Comparison of ENCODE assay signal across 21 cellular contexts in genomic region chr17:47846741-47847340, GRCh38. TPM values are rescaled to one million over a fixed set of nuclear protein-coding genes. Genes with fewer than 3 reads are reported as not detected.
DNase-seq lines count a peak whose midpoint lies in the region; ATAC-seq and TF ChIP-seq lines count a peak whose summit lies in the region.
"Had no signal": no experiment of that assay in that cellular context is flagged by ENCODE, and none has a peak within 500 bp of the region (broad histone marks: within the 10 kb centered on the region; RNA-seq: fewer than 3 reads in every experiment).

No MANE protein-coding gene starts in this region.

- no peak overlapping the region for H2AK5ac ChIP-seq in mesendoderm (ENCODE audit: low read length)

- no peaks in the 10 kb centered on the region for H3K36me3 ChIP-seq in breast epithelium
- no peaks in the 10 kb centered on the region for H3K36me3 ChIP-seq in mesendoderm (ENCODE audit: control insufficient read depth, insufficient read depth, low read length)

- intact Hi-C loops in breast epithelium (cut with DNase I; ENCODE audit: low total_unique reads) (no loop called here), MCF 10A (cut with micrococcal nuclease) (no loop called here)
- intact Hi-C loops in activated T-helper 2 cell treated with anti-CD3 and anti-CD28 coated beads, Interferon-gamma antibody, Interleukin-2, Interleukin-4, amounts not matched to agents 10 μg/mL and 5 μg/mL and 100 μg/mL, durations not matched to agents 14 hours and 24 hours and 36 hours (cut with micrococcal nuclease), result no loop called here

- H3K79me1 ChIP-seq in mesendoderm (ENCODE audit: low read length), result peaks cover 6% of the 10 kb centered on the region

- peak overlapping the region in 2 of 3 donors; percentile 4 to 25 for H3K4me3 ChIP-seq in breast epithelium
- H3K4me3 ChIP-seq in mesendoderm (ENCODE audit: low read length), result no peak overlapping the region
- H3K4me3 ChIP-seq: upper lobe of left lung had no signal

- WGBS in mesendoderm (ENCODE audit: extremely low coverage, insufficient coverage, low lambda C conversion rate), result no CpG with 5 or more reads among the region's 31 CpGs

- H3K27me3 Mint-ChIP-seq in MCF 10A (ENCODE audit: insufficient read depth, unreplicated experiment), result peaks cover under 1% of the 10 kb centered on the region
- H3K27me3 Mint-ChIP-seq in chondrocyte (ENCODE audit: low read depth), result peaks cover 31% of the 10 kb centered on the region
- peaks cover 66% of the 10 kb centered on the region for H3K27me3 Mint-ChIP-seq in activated T-helper 2 cell treated with anti-CD3 and anti-CD28 coated beads, Interferon-gamma antibody, Interleukin-2, Interleukin-4, amounts not matched to agents 10 μg/mL and 5 μg/mL and 100 μg/mL, durations not matched to agents 14 hours and 24 hours and 36 hours (ENCODE audit: low read depth)

- no peaks in the 10 kb centered on the region for H3K9me3 ChIP-seq in breast epithelium
- H3K9me3 ChIP-seq: upper lobe of left lung had no signal

- H3K4me1 ChIP-seq in breast epithelium, result peaks cover 3 to 15% of the 10 kb centered on the region in 2 donors
- peaks cover 14% of the 10 kb centered on the region for H3K4me1 ChIP-seq in mesendoderm (ENCODE audit: control insufficient read depth, low read depth, low read length)

- no peak overlapping the region for H4K8ac ChIP-seq in mesendoderm (ENCODE audit: low read depth, low read length)

- H3K9ac ChIP-seq in mesendoderm (ENCODE audit: low read length), result peak overlapping the region; percentile 60

- H4K5ac ChIP-seq in mesendoderm (ENCODE audit: low read length), result no peak overlapping the region

- no peak overlapping the region for H2BK120ac ChIP-seq in mesendoderm (ENCODE audit: low read depth, low read length)

- no peak overlapping the region for H3K4me3 Mint-ChIP-seq in MCF 10A (ENCODE audit: unreplicated experiment)
- H3K4me3 Mint-ChIP-seq in chondrocyte (ENCODE audit: unreplicated experiment), result no peak overlapping the region
- H3K4me3 Mint-ChIP-seq in activated T-helper 2 cell treated with anti-CD3 and anti-CD28 coated beads, Interferon-gamma antibody, Interleukin-2, Interleukin-4, amounts not matched to agents 10 μg/mL and 5 μg/mL and 100 μg/mL, durations not matched to agents 14 hours and 24 hours and 36 hours (ENCODE audit: low read depth), result no peak overlapping the region
- H3K4me3 Mint-ChIP-seq: activated naive CD8-positive, alpha-beta T cell treated with anti-CD3 and anti-CD28 coated beads, Interleukin-2, amount 50 U/mL, for 24 hours; activated T-helper 1 cell treated with anti-CD3 and anti-CD28 coated beads, Interleukin-12 subunit alpha, Interleukin-12 subunit beta, Interleukin-2, Interleukin-4 antibody, amounts not matched to agents 30 ng/mL and 10 ng/mL and 1 ng/mL, durations not matched to agents 14 hours and 24 hours and 36 hours had no signal

- H3K56ac ChIP-seq in mesendoderm (ENCODE audit: low read length), result peak overlapping the region; percentile 52

- no peak overlapping the region for H3K27ac ChIP-seq in breast epithelium
- H3K27ac ChIP-seq in mesendoderm (ENCODE audit: low read depth, low read length), result no peak overlapping the region

- H2BK5ac ChIP-seq in mesendoderm (ENCODE audit: low read length), result no peak overlapping the region

- ATAC-seq in HG03159 (IDR thresholded peaks at IDR 0.05; ENCODE audit: unreplicated experiment), result no peak
- ATAC-seq: right cardiac atrium had no signal

- no TSS peak for BruUV-seq in MCF 10A (replicated peaks; lab: Mats Ljungman, UMichigan)

- H3K36me3 Mint-ChIP-seq in MCF 10A (ENCODE audit: insufficient read depth, unreplicated experiment), result no peaks in the 10 kb centered on the region
- H3K36me3 Mint-ChIP-seq in chondrocyte (ENCODE audit: low read depth), result no peaks in the 10 kb centered on the region
- no peaks in the 10 kb centered on the region for H3K36me3 Mint-ChIP-seq in activated T-helper 2 cell treated with anti-CD3 and anti-CD28 coated beads, Interferon-gamma antibody, Interleukin-2, Interleukin-4, amounts not matched to agents 10 μg/mL and 5 μg/mL and 100 μg/mL, durations not matched to agents 14 hours and 24 hours and 36 hours (ENCODE audit: low read depth)

- no peak overlapping the region for H3K27ac Mint-ChIP-seq in MCF 10A (ENCODE audit: low read depth, unreplicated experiment)
- no peak overlapping the region for H3K27ac Mint-ChIP-seq in chondrocyte (ENCODE audit: unreplicated experiment)
- H3K27ac Mint-ChIP-seq in activated T-helper 2 cell treated with anti-CD3 and anti-CD28 coated beads, Interferon-gamma antibody, Interleukin-2, Interleukin-4, amounts not matched to agents 10 μg/mL and 5 μg/mL and 100 μg/mL, durations not matched to agents 14 hours and 24 hours and 36 hours, result no peak overlapping the region
- H3K27ac Mint-ChIP-seq: activated naive CD8-positive, alpha-beta T cell treated with anti-CD3 and anti-CD28 coated beads, Interleukin-2, amount 50 U/mL, for 24 hours; activated T-helper 1 cell treated with anti-CD3 and anti-CD28 coated beads, Interleukin-12 subunit alpha, Interleukin-12 subunit beta, Interleukin-2, Interleukin-4 antibody, amounts not matched to agents 30 ng/mL and 10 ng/mL and 1 ng/mL, durations not matched to agents 14 hours and 24 hours and 36 hours had no signal

- H3K18ac ChIP-seq in mesendoderm (ENCODE audit: low read length), result peak overlapping the region; percentile 62

- TF ChIP-seq POLR2A in breast epithelium (IDR thresholded peaks at IDR 0.05), result no peak

- no peak overlapping the region for H3K23ac ChIP-seq in mesendoderm (ENCODE audit: low read length)

- H3K27me3 ChIP-seq in breast epithelium, result peaks cover 0 to 16% of the 10 kb centered on the region in 2 donors
- no peaks in the 10 kb centered on the region for H3K27me3 ChIP-seq in mesendoderm (ENCODE audit: insufficient read depth, low read length, poor library complexity)

- TF ChIP-seq CTCF in breast epithelium (IDR thresholded peaks at IDR 0.05) (no peak), MCF 10A (IDR thresholded peaks at IDR 0.05; ENCODE audit: unreplicated experiment) (no peak), chondrocyte (IDR thresholded peaks at IDR 0.05) (no peak)

- peak overlapping the region; percentile 15 for H3K4me2 ChIP-seq in mesendoderm (ENCODE audit: low read length)

- no peak for DNase-seq in breast epithelium (ENCODE audit: low spot score in 2 of 2)
- no peak for DNase-seq in MCF 10A (ENCODE audit: unreplicated experiment)
- DNase-seq in chondrocyte (ENCODE audit: low spot score), result peak; percentile 89
- DNase-seq in mesendoderm, result no peak
- no peak for DNase-seq in stimulated activated CD4-positive, alpha-beta T cell treated with anti-CD3 and anti-CD28 coated beads, Interleukin-4, amount 100 ng/mL, for 4 hours
- no peak for DNase-seq in hypothalamus (lab: John Stamatoyannopoulos, UW)
- no peak for DNase-seq in activated T-helper 2 cell treated with anti-CD3 and anti-CD28 coated beads, Interferon-gamma antibody, Interleukin-2, Interleukin-4, amounts not matched to agents 10 μg/mL and 5 μg/mL and 100 μg/mL, durations not matched to agents 14 hours and 24 hours and 36 hours (ENCODE audit: low spot score)
- DNase-seq: ACHN; activated CD4-positive, CD25-positive, alpha-beta regulatory T cell treated with anti-CD3 and anti-CD28 coated beads, Interleukin-2, amount 50 U/mL, for 72 hours; DND-41; effector CD8-positive, alpha-beta T cell; midbrain; NCI-H1930; NCI-H510A treated with DMSO at 0.1 percent for 48 hours; SIG-M5 had no signal

- H3K79me2 ChIP-seq in mesendoderm (ENCODE audit: control insufficient read depth, insufficient read depth, low read length), result peaks cover 11% of the 10 kb centered on the region

- POLR2A ChIA-PET in MCF 10A (lab: Yijun Ruan, JAX), result interaction anchor here (0.7 to 8.0 kb wide), 3 partner anchors 45 to 277 kb away, joined by 3 to 178 read pairs (median 3); partner anchors contain the start of gene SP2

- CTCF ChIA-PET in MCF 10A (lab: Yijun Ruan, JAX), result interaction anchor here (0.7 to 18.5 kb wide), 6 partner anchors 12 to 172 kb away, joined by 3 to 523 read pairs (median 4); partner anchors contain the start of gene SP2

- no peak overlapping the region for H2BK15ac ChIP-seq in mesendoderm (replicated peaks; ENCODE audit: low read depth)

- no peaks in the 10 kb centered on the region for H3K9me3 Mint-ChIP-seq in MCF 10A (ENCODE audit: unreplicated experiment)
- no peaks in the 10 kb centered on the region for H3K9me3 Mint-ChIP-seq in chondrocyte (ENCODE audit: low read depth)
- H3K9me3 Mint-ChIP-seq in activated T-helper 2 cell treated with anti-CD3 and anti-CD28 coated beads, Interferon-gamma antibody, Interleukin-2, Interleukin-4, amounts not matched to agents 10 μg/mL and 5 μg/mL and 100 μg/mL, durations not matched to agents 14 hours and 24 hours and 36 hours, result no peaks in the 10 kb centered on the region
- H3K9me3 Mint-ChIP-seq: activated naive CD8-positive, alpha-beta T cell treated with anti-CD3 and anti-CD28 coated beads, Interleukin-2, amount 50 U/mL, for 24 hours; activated T-helper 1 cell treated with anti-CD3 and anti-CD28 coated beads, Interleukin-12 subunit alpha, Interleukin-12 subunit beta, Interleukin-2, Interleukin-4 antibody, amounts not matched to agents 30 ng/mL and 10 ng/mL and 1 ng/mL, durations not matched to agents 14 hours and 24 hours and 36 hours had no signal

- no peak overlapping the region for H3K4ac ChIP-seq in mesendoderm (ENCODE audit: low read depth, low read length)

- H3K4me1 Mint-ChIP-seq in MCF 10A (ENCODE audit: insufficient read depth, unreplicated experiment), result peaks cover 22% of the 10 kb centered on the region
- H3K4me1 Mint-ChIP-seq in chondrocyte (ENCODE audit: low read depth), result peaks cover 18% of the 10 kb centered on the region
- peaks cover 18% of the 10 kb centered on the region for H3K4me1 Mint-ChIP-seq in activated T-helper 2 cell treated with anti-CD3 and anti-CD28 coated beads, Interferon-gamma antibody, Interleukin-2, Interleukin-4, amounts not matched to agents 10 μg/mL and 5 μg/mL and 100 μg/mL, durations not matched to agents 14 hours and 24 hours and 36 hours (ENCODE audit: low read depth)

RNA-seq across cellular contexts. Expression of gene SP6, which starts 4.1 kb away (rescaled TPM):
- total RNA-seq in breast epithelium, result 1 to 10 TPM in 2 of 3 donors, under 1 TPM in 1; 0.48 to 5.3 (median 3.6) TPM
- 1.2 and 1.5 TPM in 2 replicates for total RNA-seq in MCF 10A (2022)
- 0.05 to 0.15 TPM (median 0.08 TPM) in 3 replicates for total RNA-seq in chondrocyte
- polyA plus RNA-seq in mesendoderm (2013, experiment 1 of 2), result 0.91 TPM
- polyA plus RNA-seq in mesendoderm (2013, experiment 2 of 2), result 0.78 TPM
- 0.09 and 0.14 TPM in 2 replicates for total RNA-seq in activated T-helper 2 cell treated with anti-CD3 and anti-CD28 coated beads, Interferon-gamma antibody, Interleukin-2, Interleukin-4, amounts not matched to agents 10 μg/mL and 5 μg/mL and 100 μg/mL, durations not matched to agents 14 hours and 24 hours and 36 hours
- total RNA-seq: T-helper 2 cell treated with Interferon-gamma antibody and Interleukin-4, amounts not matched to agents 100 ng/mL and 5 ng/mL, for 36 hours had no signal

RNA-seq across cellular contexts. Expression of gene SCRN2, which starts 5.8 kb away (rescaled TPM):
- total RNA-seq in breast epithelium, result 100 to 1,000 TPM in 1 of 3 donors, 10 to 100 TPM in 2; 49.2 to 108 (median 54.9) TPM
- 15.7 and 16.2 TPM in 2 replicates for total RNA-seq in MCF 10A (2022)
- 14.9 to 32.9 TPM (median 15.7 TPM) in 3 replicates for total RNA-seq in chondrocyte
- 6.6 TPM for polyA plus RNA-seq in mesendoderm (2013, experiment 1 of 2)
- polyA plus RNA-seq in mesendoderm (2013, experiment 2 of 2), result 7.7 TPM
- 23.5 and 27.5 TPM in 2 replicates for total RNA-seq in activated T-helper 2 cell treated with anti-CD3 and anti-CD28 coated beads, Interferon-gamma antibody, Interleukin-2, Interleukin-4, amounts not matched to agents 10 μg/mL and 5 μg/mL and 100 μg/mL, durations not matched to agents 14 hours and 24 hours and 36 hours

RNA-seq across cellular contexts. Expression of gene LRRC46, which starts 15.4 kb away (rescaled TPM):
- total RNA-seq in breast epithelium (under 1 TPM; 0.16 to 0.59 (median 0.33) TPM), MCF 10A (2022) (1.2 and 1.4 TPM in 2 replicates), chondrocyte (0.35 to 0.65 TPM in 2 of 3 replicates, not detected in the other)
- 0.20 TPM for polyA plus RNA-seq in mesendoderm (2013, experiment 1 of 2)
- 0.43 TPM for polyA plus RNA-seq in mesendoderm (2013, experiment 2 of 2)
- 0.64 and 0.92 TPM in 2 replicates for total RNA-seq in activated T-helper 2 cell treated with anti-CD3 and anti-CD28 coated beads, Interferon-gamma antibody, Interleukin-2, Interleukin-4, amounts not matched to agents 10 μg/mL and 5 μg/mL and 100 μg/mL, durations not matched to agents 14 hours and 24 hours and 36 hours

RNA-seq across cellular contexts. Expression of gene MRPL10, which starts 15.5 kb away (rescaled TPM):
- total RNA-seq in breast epithelium (10 to 100 TPM; 35.0 to 43.5 (median 36.7) TPM), MCF 10A (2022) (43.2 and 49.3 TPM in 2 replicates), chondrocyte (23.9 to 25.4 TPM (median 24.8 TPM) in 3 replicates)
- 60.1 TPM for polyA plus RNA-seq in mesendoderm (2013, experiment 1 of 2)
- 60.8 TPM for polyA plus RNA-seq in mesendoderm (2013, experiment 2 of 2)
- total RNA-seq in activated T-helper 2 cell treated with anti-CD3 and anti-CD28 coated beads, Interferon-gamma antibody, Interleukin-2, Interleukin-4, amounts not matched to agents 10 μg/mL and 5 μg/mL and 100 μg/mL, durations not matched to agents 14 hours and 24 hours and 36 hours, result 52.2 and 54.1 TPM in 2 replicates

RNA-seq across cellular contexts. Expression of gene OSBPL7, which starts 25.2 kb away (rescaled TPM):
- total RNA-seq in breast epithelium (10 to 100 TPM in 1 of 3 donors, 1 to 10 TPM in 2; 3.0 to 10.2 (median 8.9) TPM), MCF 10A (2022) (4.3 and 4.7 TPM in 2 replicates), chondrocyte (17.4 to 28.1 TPM (median 20.3 TPM) in 3 replicates)
- polyA plus RNA-seq in mesendoderm (2013, experiment 1 of 2), result 1.9 TPM
- polyA plus RNA-seq in mesendoderm (2013, experiment 2 of 2), result 2.0 TPM
- total RNA-seq in activated T-helper 2 cell treated with anti-CD3 and anti-CD28 coated beads, Interferon-gamma antibody, Interleukin-2, Interleukin-4, amounts not matched to agents 10 μg/mL and 5 μg/mL and 100 μg/mL, durations not matched to agents 14 hours and 24 hours and 36 hours, result 19.5 and 20.7 TPM in 2 replicates
